16 cellular contexts compared by ENCODE assay signal in genomic region chr4:169952236-169953088, GRCh38.
DNase-seq lines count a peak whose midpoint lies in the region; ATAC-seq and TF ChIP-seq lines count a peak whose summit lies in the region.
"Had no signal": no experiment of that assay in that cellular context is flagged by ENCODE, and none has a peak within 500 bp of the region (broad histone marks: within the 10 kb centered on the region; RNA-seq: fewer than 3 reads in every experiment).

No MANE protein-coding gene starts in this region.

- no peak overlapping the region for H3K27ac ChIP-seq in suprapubic skin
- H3K27ac ChIP-seq: esophagus muscularis mucosa, uterus, VCaP had no signal

- TF ChIP-seq CTCF in suprapubic skin (IDR thresholded peaks at IDR 0.05): no peak

- peak; percentile 78 for DNase-seq in GF-D8 (lab: John Stamatoyannopoulos, UW)
- peak; percentile 51 for DNase-seq in SKM-1 treated with dmso at 0.1 percent for 144 hours (lab: John Stamatoyannopoulos, UW; ENCODE audit: unreplicated experiment)
- no peak for DNase-seq in stimulated activated effector memory CD8-positive, alpha-beta T cell treated with anti-CD3 and anti-CD28 coated beads, Interleukin-12 subunit alpha, Interleukin-12 subunit beta, amount 100 ng/mL, for 72 hours (ENCODE audit: low spot score in 2 of 2)
- no peak for DNase-seq in HCEC 1CT
- no peak for DNase-seq in suprapubic skin (ENCODE audit: low spot score in 2 of 2)
- DNase-seq: activated T-cell treated with anti-CD3 and anti-CD28 coated beads, Interleukin-2, amount 50 U/mL, for 72 hours; NCI-H1694; uterus had no signal

- H3K36me3 ChIP-seq in suprapubic skin: no peaks in the 10 kb centered on the region
- H3K36me3 ChIP-seq: esophagus muscularis mucosa, uterus had no signal

- no peaks in the 10 kb centered on the region for H3K4me1 Mint-ChIP-seq in stimulated activated effector memory CD8-positive, alpha-beta T cell treated with anti-CD3 and anti-CD28 coated beads, Interleukin-12 subunit alpha, Interleukin-12 subunit beta, amount 100 ng/mL, for 72 hours

- no peaks in the 10 kb centered on the region for H3K4me1 ChIP-seq in suprapubic skin
- H3K4me1 ChIP-seq: esophagus muscularis mucosa, uterus had no signal

- H3K36me3 Mint-ChIP-seq in stimulated activated effector memory CD8-positive, alpha-beta T cell treated with anti-CD3 and anti-CD28 coated beads, Interleukin-12 subunit alpha, Interleukin-12 subunit beta, amount 100 ng/mL, for 72 hours: no peaks in the 10 kb centered on the region

- no peaks in the 10 kb centered on the region for H3K27me3 ChIP-seq in suprapubic skin
- H3K27me3 ChIP-seq: uterus had no signal

- H3K9me3 Mint-ChIP-seq in stimulated activated effector memory CD8-positive, alpha-beta T cell treated with anti-CD3 and anti-CD28 coated beads, Interleukin-12 subunit alpha, Interleukin-12 subunit beta, amount 100 ng/mL, for 72 hours: no peaks in the 10 kb centered on the region
- H3K9me3 Mint-ChIP-seq: activated T-cell treated with anti-CD3 and anti-CD28 coated beads, Interleukin-2, amount 50 U/mL, for 72 hours; nephron had no signal

- ATAC-seq in GM21367 (IDR thresholded peaks at IDR 0.05; ENCODE audit: unreplicated experiment) (peak; percentile 61), HG03139 (IDR thresholded peaks at IDR 0.05; ENCODE audit: unreplicated experiment) (peak; percentile 57), HG03108 (IDR thresholded peaks at IDR 0.05; ENCODE audit: unreplicated experiment) (no peak)
- ATAC-seq in stimulated activated effector memory CD8-positive, alpha-beta T cell treated with anti-CD3 and anti-CD28 coated beads, Interleukin-12 subunit alpha, Interleukin-12 subunit beta, amount 100 ng/mL, for 72 hours: no peak
- ATAC-seq: activated T-cell treated with anti-CD3 and anti-CD28 coated beads, Interleukin-2, amount 50 U/mL, for 72 hours; Panc1 had no signal

- TF ChIP-seq EP300 in suprapubic skin (IDR thresholded peaks at IDR 0.05): no peak

- H3K27ac Mint-ChIP-seq in stimulated activated effector memory CD8-positive, alpha-beta T cell treated with anti-CD3 and anti-CD28 coated beads, Interleukin-12 subunit alpha, Interleukin-12 subunit beta, amount 100 ng/mL, for 72 hours: no peak overlapping the region
- H3K27ac Mint-ChIP-seq: activated T-cell treated with anti-CD3 and anti-CD28 coated beads, Interleukin-2, amount 50 U/mL, for 72 hours; nephron had no signal

- WGBS in suprapubic skin: 70% methylated on average over 6 of the region's 6 CpGs

- H3K4me3 Mint-ChIP-seq in stimulated activated effector memory CD8-positive, alpha-beta T cell treated with anti-CD3 and anti-CD28 coated beads, Interleukin-12 subunit alpha, Interleukin-12 subunit beta, amount 100 ng/mL, for 72 hours: no peak overlapping the region
- H3K4me3 Mint-ChIP-seq: activated T-cell treated with anti-CD3 and anti-CD28 coated beads, Interleukin-2, amount 50 U/mL, for 72 hours; nephron had no signal

- TF ChIP-seq POLR2A in suprapubic skin (IDR thresholded peaks at IDR 0.05): no peak

- no peak overlapping the region for H3K4me3 ChIP-seq in suprapubic skin
- H3K4me3 ChIP-seq: esophagus muscularis mucosa, smooth muscle cell, uterus had no signal

- no peaks in the 10 kb centered on the region for H3K9me3 ChIP-seq in suprapubic skin
- H3K9me3 ChIP-seq: esophagus muscularis mucosa, uterus had no signal

Comparison
In these comparisons a context has a peak if more than half of its experiments do, and no peak if none do; other contexts are left out.
1. DNase-seq: peak in GF-D8 (single experiment) and SKM-1 treated with dmso at 0.1 percent for 144 hours (single experiment); none in stimulated activated effector memory CD8-positive, alpha-beta T cell treated with anti-CD3 and anti-CD28 coated beads, Interleukin-12 subunit alpha, Interleukin-12 subunit beta, amount 100 ng/mL, for 72 hours (0 of 2), HCEC 1CT (single experiment) and suprapubic skin (0 of 2).
2. ATAC-seq: peak in GM21367 (single experiment) and HG03139 (single experiment); none in stimulated activated effector memory CD8-positive, alpha-beta T cell treated with anti-CD3 and anti-CD28 coated beads, Interleukin-12 subunit alpha, Interleukin-12 subunit beta, amount 100 ng/mL, for 72 hours (single experiment) and HG03108 (single experiment).